In genomic region chr1:228108742-228109072, GRCh38 we compare ENCODE assay signal across 8 cellular contexts. TPM values are rescaled to one million over a fixed set of nuclear protein-coding genes. Genes with fewer than 3 reads are reported as not detected.
DNase-seq lines count a peak whose midpoint lies in the region; ATAC-seq and TF ChIP-seq lines count a peak whose summit lies in the region.

No MANE protein-coding gene starts in this region.

- TF ChIP-seq EP300 in tibial nerve (IDR thresholded peaks at IDR 0.05) = no peak

- H3K4me3 ChIP-seq in left lung (peak overlapping the region; percentile 92 to 99), tibial nerve (peak overlapping the region; percentile 74 to 99 (median 92))

- peaks cover 26% of the 10 kb centered on the region for H3K4me1 Mint-ChIP-seq in activated T-cell treated with anti-CD3 and anti-CD28 coated beads, Interleukin-2, amount 50 U/mL, for 4 hours (ENCODE audit: low read depth)

- 2 to 5% methylated on average over 5 to 8 of the region's 8 CpGs for WGBS in tibial nerve, 2 donors

- no peak for TF ChIP-seq POLR2A in tibial nerve (IDR thresholded peaks at IDR 0.05)

- H3K4me1 ChIP-seq in left lung (peaks cover 8 to 47% of the 10 kb centered on the region in 2 donors), tibial nerve (peaks cover 0 to 30% (median 16%) of the 10 kb centered on the region in 4 donors)

- peak overlapping the region; percentile 91 to 96 for H3K27ac Mint-ChIP-seq in activated naive CD4-positive, alpha-beta T cell treated with anti-CD3 and anti-CD28 coated beads, Interleukin-2, amount 50 U/mL, for 72 hours

- peak in 1 of 2 donors; percentile 4 for ATAC-seq in activated T-cell treated with anti-CD3 and anti-CD28 coated beads, Interleukin-2, amount 50 U/mL, for 4 hours
- ATAC-seq in activated naive CD4-positive, alpha-beta T cell treated with anti-CD3 and anti-CD28 coated beads, Interleukin-2, amount 50 U/mL, for 72 hours = peak in 1 of 2 donors; percentile 1
- no peak for ATAC-seq in left lung
- ATAC-seq in left colon = no peak

- peak overlapping the region; percentile 78 to 88 for H3K27ac ChIP-seq in left lung
- peak overlapping the region; percentile 93 to 99 (median 98) for H3K27ac ChIP-seq in tibial nerve

- peaks cover 6% of the 10 kb centered on the region for H3K36me3 Mint-ChIP-seq in activated T-cell treated with anti-CD3 and anti-CD28 coated beads, Interleukin-2, amount 50 U/mL, for 4 hours (ENCODE audit: insufficient read depth)
- peaks cover 7 to 11% of the 10 kb centered on the region in 2 donors for H3K36me3 Mint-ChIP-seq in activated naive CD4-positive, alpha-beta T cell treated with anti-CD3 and anti-CD28 coated beads, Interleukin-2, amount 50 U/mL, for 72 hours

- intact Hi-C loops in left lung (cut with DNase I) (no loop called here), left colon (cut with DNase I, micrococcal nuclease) (no loop called here)

- H3K9me3 ChIP-seq in left lung (no peaks in the 10 kb centered on the region), tibial nerve (no peaks in the 10 kb centered on the region)

- no peaks in the 10 kb centered on the region for H3K9me3 Mint-ChIP-seq in activated T-cell treated with anti-CD3 and anti-CD28 coated beads, Interleukin-2, amount 50 U/mL, for 4 hours
- no peaks in the 10 kb centered on the region for H3K9me3 Mint-ChIP-seq in activated naive CD4-positive, alpha-beta T cell treated with anti-CD3 and anti-CD28 coated beads, Interleukin-2, amount 50 U/mL, for 72 hours

- TF ChIP-seq CTCF in left lung (IDR thresholded peaks at IDR 0.05) = no peak
- no peak for TF ChIP-seq CTCF in tibial nerve (IDR thresholded peaks at IDR 0.05)

- H3K27me3 ChIP-seq in left lung (no peaks in the 10 kb centered on the region), tibial nerve (no peaks in the 10 kb centered on the region)

- no peaks in the 10 kb centered on the region for H3K27me3 Mint-ChIP-seq in activated T-cell treated with anti-CD3 and anti-CD28 coated beads, Interleukin-2, amount 50 U/mL, for 4 hours (ENCODE audit: low read depth)

- H3K4me3 Mint-ChIP-seq in activated T-cell treated with anti-CD3 and anti-CD28 coated beads, Interleukin-2, amount 50 U/mL, for 4 hours = peak overlapping the region; percentile 92

- DNase-seq in activated T-cell treated with anti-CD3 and anti-CD28 coated beads, Interleukin-2, amount 50 U/mL, for 4 hours = no peak
- no peak for DNase-seq in activated T-cell treated with anti-CD3 and anti-CD28 coated beads, Interleukin-2, amount 50 U/mL, for 48 hours
- DNase-seq in activated naive CD4-positive, alpha-beta T cell treated with anti-CD3 and anti-CD28 coated beads, Interleukin-2, amount 50 U/mL, for 72 hours (ENCODE audit: low spot score in 2 of 2) = no peak
- DNase-seq in left lung = no peak
- DNase-seq in tibial nerve (ENCODE audit: low spot score in 2 of 2) = no peak
- DNase-seq in NCI-H345 treated with DMSO at 0.1 percent for 48 hours (lab: John Stamatoyannopoulos, UW; ENCODE audit: unreplicated experiment) = no peak
- no peak for DNase-seq in activated gamma-delta T cell (lab: John Stamatoyannopoulos, UW)
- no peak for DNase-seq in left colon

- peaks cover 0 to 28% of the 10 kb centered on the region in 2 donors for H3K36me3 ChIP-seq in left lung
- peaks cover 0 to 32% (median 0%) of the 10 kb centered on the region in 3 donors for H3K36me3 ChIP-seq in tibial nerve

RNA-seq across cellular contexts. Expression of gene MRPL55, which starts 0.4 kb away (rescaled TPM):
- 10 to 100 TPM; 82.3 to 93.0 (median 89.5) TPM for total RNA-seq in activated T-cell treated with anti-CD3 and anti-CD28 coated beads, Interleukin-2, amount 50 U/mL, for 4 hours
- 10 to 100 TPM; 50.6 to 52.5 TPM for total RNA-seq in activated naive CD4-positive, alpha-beta T cell treated with anti-CD3 and anti-CD28 coated beads, Interleukin-2, amount 50 U/mL, for 72 hours
- total RNA-seq in left lung = 10 to 100 TPM; 43.0 to 44.2 TPM
- total RNA-seq in tibial nerve = 10 to 100 TPM; 68.7 to 83.7 (median 80.0) TPM
- total RNA-seq in left colon = 10 to 100 TPM; 31.9 to 32.9 TPM

RNA-seq across cellular contexts. Expression of gene C1orf35, which starts 5.6 kb away (rescaled TPM):
- 10 to 100 TPM; 41.0 to 41.9 (median 41.7) TPM for total RNA-seq in activated T-cell treated with anti-CD3 and anti-CD28 coated beads, Interleukin-2, amount 50 U/mL, for 4 hours
- 10 to 100 TPM; 17.6 to 19.4 TPM for total RNA-seq in activated naive CD4-positive, alpha-beta T cell treated with anti-CD3 and anti-CD28 coated beads, Interleukin-2, amount 50 U/mL, for 72 hours
- total RNA-seq in left lung (10 to 100 TPM; 12.6 to 13.2 TPM), tibial nerve (10 to 100 TPM; 26.4 to 38.5 (median 27.1) TPM), left colon (10 to 100 TPM; 11.9 to 14.7 TPM)

RNA-seq across cellular contexts. Expression of gene ARF1, which starts 26.2 kb away (rescaled TPM):
- total RNA-seq in activated T-cell treated with anti-CD3 and anti-CD28 coated beads, Interleukin-2, amount 50 U/mL, for 4 hours = 100 to 1,000 TPM; 404 to 411 (median 408) TPM
- 100 to 1,000 TPM; 308 to 333 TPM for total RNA-seq in activated naive CD4-positive, alpha-beta T cell treated with anti-CD3 and anti-CD28 coated beads, Interleukin-2, amount 50 U/mL, for 72 hours
- total RNA-seq in left lung (100 to 1,000 TPM; 407 to 455 TPM), tibial nerve (100 to 1,000 TPM; 251 to 311 (median 258) TPM), left colon (100 to 1,000 TPM; 469 to 500 TPM)

RNA-seq across cellular contexts. Expression of gene GUK1, which starts 31.4 kb away (rescaled TPM):
- total RNA-seq in activated T-cell treated with anti-CD3 and anti-CD28 coated beads, Interleukin-2, amount 50 U/mL, for 4 hours = 100 to 1,000 TPM; 219 to 248 (median 242) TPM
- total RNA-seq in activated naive CD4-positive, alpha-beta T cell treated with anti-CD3 and anti-CD28 coated beads, Interleukin-2, amount 50 U/mL, for 72 hours = 100 to 1,000 TPM; 206 to 293 TPM
- total RNA-seq in left lung (100 to 1,000 TPM; 217 to 221 TPM), tibial nerve (100 to 1,000 TPM; 501 to 540 (median 510) TPM), left colon (100 to 1,000 TPM; 175 to 176 TPM)

RNA-seq across cellular contexts. Expression of gene GJC2, which starts 41.0 kb away (rescaled TPM):
- total RNA-seq in activated T-cell treated with anti-CD3 and anti-CD28 coated beads, Interleukin-2, amount 50 U/mL, for 4 hours = under 1 TPM; 0.49 to 0.79 (median 0.53) TPM
- under 1 TPM; 0.16 to 0.86 TPM for total RNA-seq in activated naive CD4-positive, alpha-beta T cell treated with anti-CD3 and anti-CD28 coated beads, Interleukin-2, amount 50 U/mL, for 72 hours
- total RNA-seq in left lung = 1 to 10 TPM; 2.3 to 4.9 TPM
- total RNA-seq in tibial nerve = 10 to 100 TPM in 2 of 4 donors, 1 to 10 TPM in 2; 6.9 to 15.1 (median 9.9) TPM
- total RNA-seq in left colon = 1 to 10 TPM in 1 of 2 donors, under 1 TPM in 1; 0.49 to 1.5 TPM
